In genomic region chr22:49852898-49853894, GRCh38 we compare ENCODE assay signal across 8 cellular contexts. TPM values are rescaled to one million over a fixed set of nuclear protein-coding genes. Genes with fewer than 3 reads are reported as not detected.
A peak's percentile ranks its signal among the peaks of the same experiment; 100 is the strongest.
DNase-seq lines count a peak whose midpoint lies in the region; ATAC-seq and TF ChIP-seq lines count a peak whose summit lies in the region.

Gene ZBED4 (plus strand): TSS chr22:49853844. CDS start chr22:49883663, 29,819 bp downstream.

- DNase-seq in NCI-H1694 (lab: John Stamatoyannopoulos, UW): peak; percentile 94
- peak; percentile 98 to 99 (median 99) for DNase-seq in T-helper 17 cell
- DNase-seq in amygdala (lab: John Stamatoyannopoulos, UW): peak; percentile 32 to 98 (median 90)
- peak; percentile 97 for DNase-seq in left ventricle myocardium inferior
- peak; percentile 100 for DNase-seq in posterior vena cava (ENCODE audit: low spot score)
- peak; percentile 100 for DNase-seq in upper lobe of right lung

- ATAC-seq in GM18499 (IDR thresholded peaks at IDR 0.05; ENCODE audit: insufficient read depth, unreplicated experiment) (peak; percentile 43), HG02885 (IDR thresholded peaks at IDR 0.05; ENCODE audit: poor library complexity, unreplicated experiment) (peak; percentile 84), T-helper 17 cell (peak; percentile 85), upper lobe of right lung (peak; percentile 96)

- H3K4me1 ChIP-seq in left ventricle myocardium inferior (peaks cover 54% of the 10 kb centered on the region), upper lobe of right lung (peaks cover 28% of the 10 kb centered on the region)

- TF ChIP-seq CTCF in left ventricle myocardium inferior (IDR thresholded peaks at IDR 0.05; ENCODE audit: borderline replicate concordance) (no peak), upper lobe of right lung (IDR thresholded peaks at IDR 0.05) (no peak)

- no peaks in the 10 kb centered on the region for H3K36me3 ChIP-seq in left ventricle myocardium inferior
- no peaks in the 10 kb centered on the region for H3K36me3 ChIP-seq in upper lobe of right lung

- no peaks in the 10 kb centered on the region for H3K9me3 ChIP-seq in T-helper 17 cell (ENCODE audit: control insufficient read depth, low read length, poor library complexity, severe bottlenecking)
- H3K9me3 ChIP-seq in left ventricle myocardium inferior (replicated peaks): no peaks in the 10 kb centered on the region
- no peaks in the 10 kb centered on the region for H3K9me3 ChIP-seq in upper lobe of right lung

- H3K27me3 ChIP-seq in left ventricle myocardium inferior (ENCODE audit: low read depth) (peaks cover 30% of the 10 kb centered on the region), upper lobe of right lung (peaks cover 21% of the 10 kb centered on the region)

- no peaks in the 10 kb centered on the region for H3K27me3 Mint-ChIP-seq in T-helper 17 cell

- H3K36me3 Mint-ChIP-seq in T-helper 17 cell (ENCODE audit: low read depth): no peaks in the 10 kb centered on the region

- intact Hi-C loops in left ventricle myocardium inferior (cut with micrococcal nuclease) (no loop called here), posterior vena cava (cut with DNase I) (no loop called here), upper lobe of right lung (cut with DNase I) (no loop called here)

- H3K4me3 ChIP-seq in left ventricle myocardium inferior: peak within 1 kb of the TSS; percentile 94
- peak within 1 kb of the TSS; percentile 80 for H3K4me3 ChIP-seq in upper lobe of right lung

- H3K4me3 Mint-ChIP-seq in T-helper 17 cell: peak within 1 kb of the TSS; percentile 98

- peak within 1 kb of the TSS; percentile 95 for H3K27ac Mint-ChIP-seq in T-helper 17 cell

- H3K27ac ChIP-seq in left ventricle myocardium inferior (replicated peaks) (peak within 1 kb of the TSS; percentile 97), upper lobe of right lung (peak within 1 kb of the TSS; percentile 95)

- peaks cover 37% of the 10 kb centered on the region for H3K4me1 Mint-ChIP-seq in T-helper 17 cell

RNA-seq across cellular contexts. Expression of gene ZBED4, which starts in this region (rescaled TPM):
- total RNA-seq in T-helper 17 cell (10 to 100 TPM; 15.4 to 20.4 TPM), left ventricle myocardium inferior (4.1 TPM), posterior vena cava (1 to 10 TPM; 7.3 to 8.5 TPM), upper lobe of right lung (11.8 TPM)

Comparison
In these comparisons a context has a peak if more than half of its experiments do, and no peak if none do; other contexts are left out.
1. Peak in every context shown above with its lines: DNase-seq, ATAC-seq, H3K4me3 ChIP-seq and H3K27ac ChIP-seq.
2. ATAC-seq: peak in every context shown above with its lines; median percentile 96 in upper lobe of right lung; 85 in T-helper 17 cell; 84 in HG02885; 43 in GM18499.